In the genomic region with DNA sequence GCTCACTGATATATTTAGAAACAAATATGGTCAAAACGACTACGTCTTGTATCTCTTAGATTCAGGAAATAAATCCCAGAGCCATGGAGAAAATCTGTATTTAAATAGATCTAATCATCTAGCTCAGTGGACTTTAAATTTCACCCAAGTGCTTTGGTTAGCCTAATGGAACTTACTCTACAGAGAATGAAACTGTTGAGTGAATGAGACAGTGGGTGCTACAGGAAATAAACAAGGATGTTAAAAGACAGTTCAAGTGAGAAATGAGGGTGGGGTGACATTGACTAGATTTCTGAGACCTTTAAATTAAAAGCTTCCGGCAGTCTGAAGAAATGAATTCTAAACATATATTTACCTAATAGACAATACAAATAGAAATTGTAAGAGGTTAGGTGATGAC, we compare ENCODE assay signal across 31 cellular contexts.
"Had no signal": no experiment of that assay in that cellular context is flagged by ENCODE, and none has a peak within 500 bp of the region (broad histone marks: within the 10 kb centered on the region; RNA-seq: fewer than 3 reads in every experiment).

No MANE protein-coding gene starts in this region.

- H3K9me3 Mint-ChIP-seq: activated CD4-positive, alpha-beta T cell treated with anti-CD3 and anti-CD28 coated beads, Interleukin-2, amount 10 ng/mL, durations not matched to agents 7 days and 5 days; WTC11 had no signal

- DNase-seq: activated CD4-positive, alpha-beta memory T cell treated with anti-CD3 and anti-CD28 coated beads, Interleukin-2, amount 10 ng/mL, durations not matched to agents 7 days and 5 days; activated CD4-positive, alpha-beta T cell treated with anti-CD3 and anti-CD28 coated beads for 1 hour; activated CD4-positive, alpha-beta T cell treated with anti-CD3 and anti-CD28 coated beads for 4 hours; activated CD4-positive, alpha-beta T cell treated with anti-CD3 and anti-CD28 coated beads, Interleukin-2, amount 10 ng/mL, durations not matched to agents 7 days and 5 days; activated CD4-positive, alpha-beta T cell treated with anti-CD3 and anti-CD28 coated beads, Interleukin-2, amount 50 U/mL, for 4 hours; activated effector memory CD4-positive, alpha-beta T cell treated with Interleukin-2 at 50 U/mL for 16 hours; activated gamma-delta T cell treated with Interleukin-2 at 50 U/mL for 16 hours; activated naive CD4-positive, alpha-beta T cell treated with anti-CD3 and anti-CD28 coated beads, Interleukin-2, amount 50 U/mL, for 16 hours; activated naive CD4-positive, alpha-beta T cell treated with Interleukin-2 at 50 U/mL for 16 hours; activated T-cell treated with anti-CD3 and anti-CD28 coated beads, Interleukin-2, amount 50 U/mL, for 4 hours; amniotic stem cell; anterior cingulate cortex; body of pancreas; caudate nucleus; cortex of kidney; dermis blood vessel endothelial cell; effector CD4-positive, alpha-beta T cell; effector memory CD8-positive, alpha-beta T cell; erythroblast; gastrocnemius medialis; head of caudate nucleus; hippocampal formation; T-helper 9 cell had no signal

- H3K4me1 ChIP-seq: body of pancreas, esophagus muscularis mucosa, gastrocnemius medialis had no signal

- H3K4me1 Mint-ChIP-seq: activated CD4-positive, alpha-beta memory T cell treated with anti-CD3 and anti-CD28 coated beads, Interleukin-2, amount 10 ng/mL, durations not matched to agents 7 days and 5 days; activated CD4-positive, alpha-beta T cell treated with anti-CD3 and anti-CD28 coated beads, Interleukin-2, amount 10 ng/mL, durations not matched to agents 7 days and 5 days; activated T-helper 17 cell treated with anti-CD3 and anti-CD28 coated beads, Interleukin-2, amount 50 U/mL, for 72 hours had no signal

- H3K27ac Mint-ChIP-seq: activated CD4-positive, alpha-beta memory T cell treated with anti-CD3 and anti-CD28 coated beads, Interleukin-2, amount 10 ng/mL, durations not matched to agents 7 days and 5 days; activated CD4-positive, alpha-beta T cell treated with anti-CD3 and anti-CD28 coated beads, Interleukin-2, amount 10 ng/mL, durations not matched to agents 7 days and 5 days; activated naive CD8-positive, alpha-beta T cell; activated T-helper 17 cell treated with anti-CD3 and anti-CD28 coated beads, Interleukin-2, amount 50 U/mL, for 72 hours; effector memory CD8-positive, alpha-beta T cell; WTC11 had no signal

- H3K27ac ChIP-seq: body of pancreas, esophagus muscularis mucosa, foreskin keratinocyte, gastrocnemius medialis, VCaP had no signal

- ATAC-seq: activated T-cell treated with anti-CD3 and anti-CD28 coated beads, Interleukin-2, amount 50 U/mL, for 4 hours; activated T-helper 17 cell treated with anti-CD3 and anti-CD28 coated beads, Interleukin-2, amount 50 U/mL, for 72 hours; body of pancreas; effector memory CD8-positive, alpha-beta T cell; gastrocnemius medialis; WTC11 had no signal

- H3K36me3 Mint-ChIP-seq: activated naive CD8-positive, alpha-beta T cell; WTC11 had no signal

- H3K27me3 Mint-ChIP-seq: activated CD4-positive, alpha-beta memory T cell treated with anti-CD3 and anti-CD28 coated beads, Interleukin-2, amount 10 ng/mL, durations not matched to agents 7 days and 5 days; activated CD4-positive, alpha-beta T cell treated with anti-CD3 and anti-CD28 coated beads, Interleukin-2, amount 10 ng/mL, durations not matched to agents 7 days and 5 days; activated naive CD8-positive, alpha-beta T cell; activated T-helper 17 cell treated with anti-CD3 and anti-CD28 coated beads, Interleukin-2, amount 50 U/mL, for 72 hours; effector memory CD8-positive, alpha-beta T cell had no signal

- H3K27me3 ChIP-seq: body of pancreas, esophagus muscularis mucosa, foreskin keratinocyte, gastrocnemius medialis had no signal

- FAIRE-seq: colon, TTC549 had no signal

- H3K36me3 ChIP-seq: esophagus muscularis mucosa, gastrocnemius medialis had no signal

- H3K9me3 ChIP-seq: body of pancreas, esophagus muscularis mucosa, gastrocnemius medialis had no signal

- H3K4me3 ChIP-seq: body of pancreas, esophagus muscularis mucosa, gastrocnemius medialis had no signal

- H3K4me3 Mint-ChIP-seq: activated CD4-positive, alpha-beta memory T cell treated with anti-CD3 and anti-CD28 coated beads, Interleukin-2, amount 10 ng/mL, durations not matched to agents 7 days and 5 days; activated CD4-positive, alpha-beta T cell treated with anti-CD3 and anti-CD28 coated beads, Interleukin-2, amount 10 ng/mL, durations not matched to agents 7 days and 5 days; activated naive CD8-positive, alpha-beta T cell; activated T-cell treated with anti-CD3 and anti-CD28 coated beads, Interleukin-2, amount 50 U/mL, for 4 hours; activated T-helper 17 cell treated with anti-CD3 and anti-CD28 coated beads, Interleukin-2, amount 50 U/mL, for 72 hours; effector memory CD8-positive, alpha-beta T cell; WTC11 had no signal
